Comparison of ENCODE assay signal across 10 cellular contexts in the genomic region with DNA sequence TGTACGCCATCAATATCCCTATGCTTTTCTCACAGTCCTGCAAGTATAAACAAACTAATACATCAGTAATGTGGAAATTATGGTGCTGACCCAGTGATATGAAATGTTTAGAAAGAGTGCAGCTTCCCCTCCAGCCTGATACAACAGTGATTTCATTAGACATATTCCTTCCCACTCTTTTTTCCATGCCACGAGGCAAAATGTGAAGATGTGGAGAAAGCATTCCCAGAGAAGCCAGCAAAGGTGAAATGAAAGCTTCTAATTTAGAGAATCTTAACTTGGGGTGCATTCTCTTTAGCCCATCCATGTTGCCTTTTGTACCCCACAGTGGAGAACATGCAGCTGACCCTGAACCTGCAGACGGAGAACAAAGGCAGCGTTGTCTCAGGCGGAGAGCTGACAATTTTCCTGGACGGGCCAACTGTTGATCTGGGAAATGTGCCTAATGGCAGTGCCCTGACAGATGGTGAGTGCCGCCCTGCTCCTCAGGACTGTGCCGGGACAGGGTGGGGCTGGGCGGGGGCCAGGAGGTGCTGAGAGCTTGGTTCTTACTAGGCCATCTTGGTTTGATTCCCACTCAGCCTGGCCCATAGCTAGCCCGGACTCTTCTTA.
DNase-seq lines count a peak whose midpoint lies in the region; TF ChIP-seq lines count a peak whose summit lies in the region.
"Had no signal": no experiment of that assay in that cellular context is flagged by ENCODE, and none has a peak within 500 bp of the region (broad histone marks: within the 10 kb centered on the region; RNA-seq: fewer than 3 reads in every experiment).

No MANE protein-coding gene starts in this region.

- H3K9me3 ChIP-seq in Peyer's patch (no peaks in the 10 kb centered on the region), esophagus muscularis mucosa (no peaks in the 10 kb centered on the region), testis (no peaks in the 10 kb centered on the region)

- TF ChIP-seq CTCF in Peyer's patch (IDR thresholded peaks at IDR 0.05): no peak
- TF ChIP-seq CTCF in esophagus muscularis mucosa (IDR thresholded peaks at IDR 0.05): no peak
- TF ChIP-seq CTCF in testis (IDR thresholded peaks at IDR 0.05): no peak

- H3K4me1 ChIP-seq in Peyer's patch (peaks cover 0 to 37% (median 0%) of the 10 kb centered on the region in 4 donors), esophagus muscularis mucosa (peaks cover 19 to 32% (median 27%) of the 10 kb centered on the region in 4 donors), testis (peaks cover 26% of the 10 kb centered on the region)

- 53% methylated on average over 10 of the region's 10 CpGs for WGBS in esophagus muscularis mucosa
- 58 to 73% methylated on average over 10 of the region's 10 CpGs for WGBS in testis, 2 donors

- DNase-seq in Peyer's patch (peak in 2 of 3 donors; percentile 82 to 87), esophagus muscularis mucosa (ENCODE audit: extremely low spot score) (no peak), medulla oblongata (ENCODE audit: extremely low spot score) (peak; percentile 89), testis (peak; percentile 75), NCI-H2227 treated with DMSO at 0.1 percent for 48 hours (lab: John Stamatoyannopoulos, UW) (no peak), SKM-1 treated with dmso at 0.1 percent for 144 hours (lab: John Stamatoyannopoulos, UW; ENCODE audit: unreplicated experiment) (no peak)
- DNase-seq in activated CD4-positive, alpha-beta T cell treated with anti-CD3 and anti-CD28 coated beads for 1 hour: no peak
- DNase-seq in stimulated activated CD4-positive, alpha-beta T cell treated with anti-CD3 and anti-CD28 coated beads, Interleukin-2, amount 100 ng/mL, for 48 hours: no peak
- DNase-seq: H7 had no signal

- no peak for TF ChIP-seq EP300 in esophagus muscularis mucosa (IDR thresholded peaks at IDR 0.05)

- H3K27ac ChIP-seq in Peyer's patch (peak overlapping the region in 3 of 4 donors; percentile 13 to 87 (median 73)), esophagus muscularis mucosa (replicated peaks in 1 of 4) (peak overlapping the region in 3 of 4 donors; percentile 35 to 53 (median 39)), testis (peak overlapping the region in 1 of 2 donors; percentile 50)

- H3K36me3 ChIP-seq in Peyer's patch (peaks cover 0 to 32% (median 0%) of the 10 kb centered on the region in 3 donors), esophagus muscularis mucosa (peaks cover 0 to 26% (median 6%) of the 10 kb centered on the region in 4 donors), testis (ENCODE audit: low read depth, missing control alignments) (no peaks in the 10 kb centered on the region)

- H3K27me3 ChIP-seq in Peyer's patch (no peaks in the 10 kb centered on the region), esophagus muscularis mucosa (no peaks in the 10 kb centered on the region), testis (no peaks in the 10 kb centered on the region)

- TF ChIP-seq POLR2A in Peyer's patch (IDR thresholded peaks at IDR 0.05) (no peak), esophagus muscularis mucosa (IDR thresholded peaks at IDR 0.05; ENCODE audit: low read depth) (no peak), testis (IDR thresholded peaks at IDR 0.05) (no peak)

- intact Hi-C loops in esophagus muscularis mucosa (cut with DNase I): no loop called here
- intact Hi-C loops in testis (cut with DNase I; ENCODE audit: low total_unique reads): no loop called here

- H3K4me3 ChIP-seq in Peyer's patch: no peak overlapping the region
- H3K4me3 ChIP-seq in esophagus muscularis mucosa: no peak overlapping the region
- H3K4me3 ChIP-seq in testis: no peak overlapping the region
- H3K4me3 ChIP-seq: K562 had no signal

Comparison
In these comparisons a context has a peak if more than half of its experiments do, and no peak if none do; other contexts are left out.
1. DNase-seq: peak in Peyer's patch (2 of 3), medulla oblongata (single experiment) and testis (single experiment); none in esophagus muscularis mucosa (single experiment), NCI-H2227 treated with DMSO at 0.1 percent for 48 hours (single experiment), activated CD4-positive, alpha-beta T cell treated with anti-CD3 and anti-CD28 coated beads for 1 hour (single experiment), stimulated activated CD4-positive, alpha-beta T cell treated with anti-CD3 and anti-CD28 coated beads, Interleukin-2, amount 100 ng/mL, for 48 hours (0 of 2) and SKM-1 treated with dmso at 0.1 percent for 144 hours (single experiment).